Comparison of ENCODE assay signal across 27 cellular contexts in the genomic region with DNA sequence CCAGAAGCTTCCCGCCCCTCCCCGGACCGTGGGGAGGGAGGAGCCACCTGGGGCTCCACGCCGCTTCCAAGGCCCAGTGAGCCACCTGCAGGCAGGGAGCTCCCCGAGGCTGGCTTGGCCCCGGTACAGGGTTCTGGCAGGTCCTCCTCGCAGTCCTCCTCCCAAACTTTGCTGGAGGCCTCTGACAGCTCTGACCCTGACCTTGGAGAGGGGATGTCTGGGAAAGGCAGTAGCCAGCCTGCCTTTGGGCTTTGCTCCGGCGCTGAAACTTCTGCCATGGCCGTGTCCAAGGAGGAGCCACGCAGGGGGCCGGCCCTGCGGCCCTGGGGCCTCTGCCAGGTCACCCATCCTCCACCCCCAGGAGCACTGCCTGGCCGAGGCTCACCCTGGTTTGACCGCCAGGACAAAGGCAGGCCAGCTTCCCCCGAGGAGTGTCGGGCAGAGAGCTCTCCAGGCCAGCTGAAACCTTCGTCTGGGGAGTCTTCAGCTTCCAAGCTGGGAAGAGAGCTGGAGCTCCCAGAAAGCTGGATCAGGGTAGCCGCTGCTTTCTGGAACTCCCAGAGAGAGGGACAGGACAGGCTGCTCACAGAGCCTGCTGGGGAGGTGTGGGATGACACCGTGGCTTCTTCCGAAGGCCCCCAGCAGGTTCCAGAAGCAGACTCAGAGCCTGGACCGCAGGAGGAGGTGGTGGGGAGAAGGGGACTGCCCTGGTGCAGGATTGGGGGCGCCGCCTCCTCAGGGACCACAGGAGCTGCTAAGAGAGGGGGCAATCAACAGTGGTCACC. TPM values are rescaled to one million over a fixed set of nuclear protein-coding genes. Genes with fewer than 3 reads are reported as not detected.
DNase-seq lines count a peak whose midpoint lies in the region; ATAC-seq, FAIRE-seq and TF ChIP-seq lines count a peak whose summit lies in the region.
"Had no signal": no experiment of that assay in that cellular context is flagged by ENCODE, and none has a peak within 500 bp of the region (broad histone marks: within the 10 kb centered on the region; RNA-seq: fewer than 3 reads in every experiment).

No MANE protein-coding gene starts in this region.

- no peaks in the 10 kb centered on the region for H3K27me3 ChIP-seq in Karpas-422 (ENCODE audit: low read length)
- H3K27me3 ChIP-seq in ectodermal cell (ENCODE audit: control insufficient read depth, insufficient read depth, low read length, poor library complexity, severe bottlenecking) = no peaks in the 10 kb centered on the region
- H3K27me3 ChIP-seq in right lobe of liver = no peaks in the 10 kb centered on the region

- DNase-seq in A549 (ENCODE audit: low read depth in 1 of 2, low spot score in 1 of 2) = peak; percentile 29 to 38
- DNase-seq in Karpas-422 = peak; percentile 40
- DNase-seq in right lobe of liver = peak in 2 of 3 donors; percentile 51 to 65
- no peak for DNase-seq in mesothelial cell of epicardium (ENCODE audit: low spot score in 2 of 2, unreplicated experiment in 2 of 2)
- DNase-seq in NCI-H1048 (lab: John Stamatoyannopoulos, UW) = no peak
- no peak for DNase-seq in endothelial cell (ENCODE audit: low spot score)
- DNase-seq: activated CD4-positive, CD25-positive, alpha-beta regulatory T cell; activated naive CD8-positive, alpha-beta T cell treated with anti-CD3 and anti-CD28 coated beads, Interleukin-2, amount 10 ng/mL, durations not matched to agents 7 days and 5 days; DMS79 treated with DMSO at 0.1 percent for 48 hours; glutamatergic neuron; mesendoderm; NCI-H1417; NCI-H2171 treated with DMSO at 0.1 percent for 48 hours; NCI-H69; transverse colon had no signal

- no peak for TF ChIP-seq RAD21 in A549 (conservative IDR thresholded peaks at IDR 0.05 in 1 of 2, IDR thresholded peaks at IDR 0.05 in 1 of 2)

- WGBS in A549 (ENCODE audit: missing lambda C conversion rate) = 58% methylated on average over 11 of the region's 25 CpGs
- WGBS in ectodermal cell, 2 experiments = 83% methylated on average over 25 of the region's 25 CpGs
- WGBS in right lobe of liver (ENCODE audit: insufficient coverage, low coverage, low lambda C conversion rate, missing lambda C conversion rate) = 100% methylated on average over 2 of the region's 25 CpGs

- H3K79me2 ChIP-seq in Karpas-422 (ENCODE audit: low read length) = no peaks in the 10 kb centered on the region

- H3K27ac ChIP-seq in A549 = no peak overlapping the region
- no peak overlapping the region for H3K27ac ChIP-seq in Karpas-422 (ENCODE audit: low read length)
- H3K27ac ChIP-seq in ectodermal cell (ENCODE audit: insufficient read depth, low read depth, low read length, poor library complexity, severe bottlenecking) = peak overlapping the region; percentile 36
- H3K27ac ChIP-seq in right lobe of liver = no peak overlapping the region
- H3K27ac ChIP-seq: breast epithelium, esophagus muscularis mucosa, transverse colon had no signal

- H3K4me3 Mint-ChIP-seq in mesothelial cell of epicardium = no peak overlapping the region
- H3K4me3 Mint-ChIP-seq in endothelial cell (ENCODE audit: unreplicated experiment) = no peak overlapping the region
- H3K4me3 Mint-ChIP-seq: activated naive CD8-positive, alpha-beta T cell treated with anti-CD3 and anti-CD28 coated beads, Interleukin-2, amount 10 ng/mL, durations not matched to agents 7 days and 5 days; CD4-positive, alpha-beta memory T cell; T-helper 2 cell treated with Interferon-gamma antibody and Interleukin-4, amounts not matched to agents 5 μg/mL and 100 μg/mL, for 36 hours had no signal

- H3K27ac Mint-ChIP-seq in mesothelial cell of epicardium = no peak overlapping the region
- H3K27ac Mint-ChIP-seq in endothelial cell (ENCODE audit: unreplicated experiment) = no peak overlapping the region
- H3K27ac Mint-ChIP-seq: activated naive CD8-positive, alpha-beta T cell treated with anti-CD3 and anti-CD28 coated beads, Interleukin-2, amount 10 ng/mL, durations not matched to agents 7 days and 5 days; T-helper 2 cell treated with Interferon-gamma antibody and Interleukin-4, amounts not matched to agents 5 μg/mL and 100 μg/mL, for 36 hours had no signal

- H3K4me2 ChIP-seq in A549 (no peak overlapping the region), Karpas-422 (ENCODE audit: low read depth, low read length, poor library complexity, severe bottlenecking) (no peak overlapping the region)

- H2AFZ ChIP-seq in Karpas-422 (ENCODE audit: low read length) = no peak overlapping the region

- H3K4me1 Mint-ChIP-seq in mesothelial cell of epicardium (no peaks in the 10 kb centered on the region), endothelial cell (ENCODE audit: unreplicated experiment) (no peaks in the 10 kb centered on the region)
- H3K4me1 Mint-ChIP-seq: activated naive CD8-positive, alpha-beta T cell treated with anti-CD3 and anti-CD28 coated beads, Interleukin-2, amount 10 ng/mL, durations not matched to agents 7 days and 5 days; CD4-positive, alpha-beta memory T cell had no signal

- H3K9me3 ChIP-seq in A549 = no peaks in the 10 kb centered on the region
- H3K9me3 ChIP-seq in Karpas-422 (ENCODE audit: low read length) = no peaks in the 10 kb centered on the region
- H3K9me3 ChIP-seq in ectodermal cell (ENCODE audit: control insufficient read depth, low read length) = no peaks in the 10 kb centered on the region
- H3K9me3 ChIP-seq in right lobe of liver = no peaks in the 10 kb centered on the region
- H3K9me3 ChIP-seq: breast epithelium, esophagus muscularis mucosa, transverse colon had no signal

- H3K4me1 ChIP-seq in A549 (peaks cover 4% of the 10 kb centered on the region; the same call in 1 of the 3 replicates), Karpas-422 (ENCODE audit: low read length) (peaks cover 5% of the 10 kb centered on the region), ectodermal cell (ENCODE audit: control insufficient read depth, insufficient read depth, low read length) (peaks cover under 1% of the 10 kb centered on the region), right lobe of liver (peaks cover 0 to 5% (median 0%) of the 10 kb centered on the region in 4 donors)
- H3K4me1 ChIP-seq: breast epithelium, transverse colon had no signal

- H3K9me3 Mint-ChIP-seq in mesothelial cell of epicardium (no peaks in the 10 kb centered on the region), endothelial cell (ENCODE audit: unreplicated experiment) (no peaks in the 10 kb centered on the region)
- H3K9me3 Mint-ChIP-seq: activated naive CD8-positive, alpha-beta T cell treated with anti-CD3 and anti-CD28 coated beads, Interleukin-2, amount 10 ng/mL, durations not matched to agents 7 days and 5 days; T-helper 2 cell treated with Interferon-gamma antibody and Interleukin-4, amounts not matched to agents 5 μg/mL and 100 μg/mL, for 36 hours had no signal

- no peak for TF ChIP-seq EP300 in A549 (IDR thresholded peaks at IDR 0.05)

- H3K36me3 ChIP-seq in Karpas-422 (ENCODE audit: insufficient read depth, low read length) (no peaks in the 10 kb centered on the region), ectodermal cell (ENCODE audit: control insufficient read depth, insufficient read depth, low read length) (no peaks in the 10 kb centered on the region), right lobe of liver (no peaks in the 10 kb centered on the region)
- H3K36me3 ChIP-seq: breast epithelium, esophagus muscularis mucosa, transverse colon had no signal

- H3K36me3 Mint-ChIP-seq in mesothelial cell of epicardium = no peaks in the 10 kb centered on the region
- H3K36me3 Mint-ChIP-seq in endothelial cell (ENCODE audit: low read depth, unreplicated experiment) = no peaks in the 10 kb centered on the region
- H3K36me3 Mint-ChIP-seq: activated naive CD8-positive, alpha-beta T cell treated with anti-CD3 and anti-CD28 coated beads, Interleukin-2, amount 10 ng/mL, durations not matched to agents 7 days and 5 days; CD4-positive, alpha-beta memory T cell had no signal

- H3K9ac ChIP-seq in Karpas-422 (ENCODE audit: low read length) = no peak overlapping the region

- no peak for FAIRE-seq in A549 (lab: Jason Lieb, UNC)
- FAIRE-seq: GM18507 had no signal

- CTCF ChIA-PET in A549 (lab: Yijun Ruan, JAX) = interaction anchor here (0.7 to 3.4 kb wide), 6 partner anchors 12 to 122 kb away, joined by 3 to 14 read pairs (median 4); no protein-coding TSS in a partner anchor

- peak; percentile 37 to 56; a peak in 4 of 6 replicates for ATAC-seq in A549
- ATAC-seq in right lobe of liver = peak; percentile 66 to 76 (median 72)
- no peak for ATAC-seq in HG03442 (IDR thresholded peaks at IDR 0.05; ENCODE audit: unreplicated experiment)

- POLR2A ChIA-PET in A549 (lab: Yijun Ruan, JAX) = interaction anchor here (1.5 kb wide), 1 partner anchor 13 kb away, joined by 5 read pairs; no protein-coding TSS in a partner anchor

- no peaks in the 10 kb centered on the region for H3K9me2 ChIP-seq in Karpas-422 (replicated peaks; ENCODE audit: insufficient read depth, low read length)

- TF ChIP-seq CTCF in A549 (IDR thresholded peaks at IDR 0.05) (no peak), right lobe of liver (IDR thresholded peaks at IDR 0.05) (no peak), mesothelial cell of epicardium (IDR thresholded peaks at IDR 0.05; ENCODE audit: unreplicated experiment) (no peak), endothelial cell (IDR thresholded peaks at IDR 0.05; ENCODE audit: unreplicated experiment) (no peak)

- H3K4me3 ChIP-seq in A549 (no peak overlapping the region), Karpas-422 (ENCODE audit: low read length) (no peak overlapping the region), ectodermal cell (ENCODE audit: insufficient read depth, low read depth, low read length) (no peak overlapping the region), right lobe of liver (no peak overlapping the region)
- H3K4me3 ChIP-seq: breast epithelium, esophagus muscularis mucosa, transverse colon had no signal

- intact Hi-C loops in right lobe of liver (cut with DNase I) = no loop called here

- H3K27me3 Mint-ChIP-seq in mesothelial cell of epicardium (ENCODE audit: low read depth) (peaks cover 12% of the 10 kb centered on the region), endothelial cell (ENCODE audit: unreplicated experiment) (peaks cover 5% of the 10 kb centered on the region)
- H3K27me3 Mint-ChIP-seq: activated naive CD8-positive, alpha-beta T cell treated with anti-CD3 and anti-CD28 coated beads, Interleukin-2, amount 10 ng/mL, durations not matched to agents 7 days and 5 days had no signal

- no peak for TF ChIP-seq POLR2A in A549 (IDR thresholded peaks at IDR 0.05; ENCODE audit: low read length)
- TF ChIP-seq POLR2A in right lobe of liver (IDR thresholded peaks at IDR 0.05) = no peak

- H4K20me1 ChIP-seq in Karpas-422 (ENCODE audit: insufficient read depth, low read depth, low read length) = no peaks in the 10 kb centered on the region

RNA-seq across cellular contexts. Expression of a gene that starts 9.0 kb away (rescaled TPM):
- polyA plus RNA-seq in A549 (2011; rRNA removed) (29.5 and 30.2 TPM in 2 replicates), A549 (2017; fragmentation: RNase III; extraction: RNeasy Plus Mini Kit Qiagen cat#74134 plus additional on column Dnase treatment) (22.3 to 23.0 TPM (median 22.9 TPM) in 3 replicates)
- 19.5 and 21.6 TPM in 2 replicates for polyA plus RNA-seq in A549 (2012; cell fraction: cytosol; rRNA removed)
- 41.9 and 47.6 TPM in 2 replicates for polyA plus RNA-seq in A549 (2012; cell fraction: nucleus; rRNA removed)
- 15.5 and 16.6 TPM in 2 replicates for polyA minus RNA-seq in A549 (2011; rRNA and poly(A)+ RNA removed)
- total RNA-seq in Karpas-422 (2014; rRNA removed; shearing (Covaris generic); ENCODE audit: low replicate concordance) = 11.3 and 18.9 TPM in 2 replicates
- 30.4 TPM for polyA plus RNA-seq in ectodermal cell (2013, experiment 1 of 4)
- 28.2 TPM for polyA plus RNA-seq in ectodermal cell (2013, experiment 2 of 4)
- polyA plus RNA-seq in ectodermal cell (2013, experiment 3 of 4) = 24.1 TPM
- polyA plus RNA-seq in ectodermal cell (2013, experiment 4 of 4) = 24.8 TPM
- total RNA-seq in right lobe of liver (1 to 10 TPM; 2.9 to 8.7 (median 6.4) TPM), mesothelial cell of epicardium (16.8 to 17.0 TPM (median 17.0 TPM) in 3 replicates), endothelial cell (ENCODE audit: unreplicated experiment) (14.0 TPM)

RNA-seq across cellular contexts. Expression of a gene that starts 49.3 kb away (rescaled TPM):
- polyA plus RNA-seq in A549 (2011; rRNA removed) = under 0.01 and 0.03 TPM in 2 replicates
- polyA plus RNA-seq in A549 (2012; cell fraction: cytosol; rRNA removed) = not detected in 2 replicates
- 0.02 and 0.04 TPM in 2 replicates for polyA plus RNA-seq in A549 (2012; cell fraction: nucleus; rRNA removed)
- 0.03 TPM in 1 of 3 replicates, not detected in the others for polyA plus RNA-seq in A549 (2017; fragmentation: RNase III; extraction: RNeasy Plus Mini Kit Qiagen cat#74134 plus additional on column Dnase treatment)
- polyA minus RNA-seq in A549 (2011; rRNA and poly(A)+ RNA removed) = 0.08 TPM in 1 of 2 replicates, not detected in the other
- 0.34 and 0.43 TPM in 2 replicates for total RNA-seq in Karpas-422 (2014; rRNA removed; shearing (Covaris generic); ENCODE audit: low replicate concordance)
- polyA plus RNA-seq in ectodermal cell (2013, experiment 1 of 4) = 0.07 TPM
- polyA plus RNA-seq in ectodermal cell (2013, experiment 2 of 4) = 0.09 TPM
- polyA plus RNA-seq in ectodermal cell (2013, experiment 3 of 4) = 0.05 TPM
- polyA plus RNA-seq in ectodermal cell (2013, experiment 4 of 4) = 0.12 TPM
- under 1 TPM in 3 of 6 experiments, not detected in 3; 0.09 to 0.80 (median 0.62) TPM for total RNA-seq in right lobe of liver
- 0.42 to 0.54 TPM (median 0.47 TPM) in 3 replicates for total RNA-seq in mesothelial cell of epicardium
- 0.05 TPM for total RNA-seq in endothelial cell (ENCODE audit: unreplicated experiment)
- total RNA-seq: activated naive CD8-positive, alpha-beta T cell treated with anti-CD3 and anti-CD28 coated beads, Interleukin-2, amount 10 ng/mL, durations not matched to agents 7 days and 5 days; breast epithelium; CD4-positive, alpha-beta memory T cell; esophagus muscularis mucosa; OCI-LY7; pulmonary artery endothelial cell; SK-MEL-5 had no signal
- polyA plus RNA-seq: CD4-positive, alpha-beta memory T cell; neural cell had no signal

RNA-seq across cellular contexts. Expression of a gene that starts 49.6 kb away (rescaled TPM):
- polyA plus RNA-seq in A549 (2011; rRNA removed) (0.03 and 0.04 TPM in 2 replicates), A549 (2017; fragmentation: RNase III; extraction: RNeasy Plus Mini Kit Qiagen cat#74134 plus additional on column Dnase treatment) (0.03 to 0.04 TPM in 2 of 3 replicates, not detected in the other)
- 0.03 TPM in 1 of 2 replicates, not detected in the other for polyA plus RNA-seq in A549 (2012; cell fraction: cytosol; rRNA removed)
- polyA plus RNA-seq in A549 (2012; cell fraction: nucleus; rRNA removed) = 0.04 and 0.10 TPM in 2 replicates
- polyA minus RNA-seq in A549 (2011; rRNA and poly(A)+ RNA removed) = not detected in 2 replicates
- not detected in 2 replicates for total RNA-seq in Karpas-422 (2014; rRNA removed; shearing (Covaris generic); ENCODE audit: low replicate concordance)
- polyA plus RNA-seq in ectodermal cell (2013, experiment 1 of 4) = not detected
- polyA plus RNA-seq in ectodermal cell (2013, experiment 2 of 4) = not detected
- polyA plus RNA-seq in ectodermal cell (2013, experiment 3 of 4) = not detected
- polyA plus RNA-seq in ectodermal cell (2013, experiment 4 of 4) = not detected
- total RNA-seq in right lobe of liver (not detected), mesothelial cell of epicardium (not detected in 3 replicates), endothelial cell (ENCODE audit: unreplicated experiment) (not detected)
- total RNA-seq: activated naive CD8-positive, alpha-beta T cell treated with anti-CD3 and anti-CD28 coated beads, Interleukin-2, amount 10 ng/mL, durations not matched to agents 7 days and 5 days; breast epithelium; CD4-positive, alpha-beta memory T cell; esophagus muscularis mucosa; HT-29; pulmonary artery endothelial cell; SK-MEL-5; transverse colon had no signal
- polyA plus RNA-seq: CD4-positive, alpha-beta memory T cell; neural cell had no signal

Comparison
In these comparisons a context has a peak if more than half of its experiments do, and no peak if none do; other contexts are left out.
1. DNase-seq: peak in A549 (2 of 2), Karpas-422 (single experiment) and right lobe of liver (2 of 3); none in mesothelial cell of epicardium (0 of 2), NCI-H1048 (single experiment) and endothelial cell (single experiment).